11 cellular contexts compared by ENCODE assay signal in genomic region chr1:43970911-43971310, GRCh38. TPM values are rescaled to one million over a fixed set of nuclear protein-coding genes. Genes with fewer than 3 reads are reported as not detected.
DNase-seq lines count a peak whose midpoint lies in the region; ATAC-seq, FAIRE-seq and TF ChIP-seq lines count a peak whose summit lies in the region.
"Had no signal": no experiment of that assay in that cellular context is flagged by ENCODE, and none has a peak within 500 bp of the region (broad histone marks: within the 10 kb centered on the region; RNA-seq: fewer than 3 reads in every experiment).

No MANE protein-coding gene starts in this region.

- H3K79me2 ChIP-seq in OCI-LY7 (ENCODE audit: insufficient read depth, low read depth, low read length) (peaks cover 10% of the 10 kb centered on the region; the same call in 1 of the 2 replicates), H1 (ENCODE audit: control insufficient read depth in 1 of 2, insufficient read depth in 2 of 2, low read length in 2 of 2) (peaks cover 0 to 19% of the 10 kb centered on the region in 2 experiments; a peak in 2 of 4 replicates)

- H3K23me2 ChIP-seq in H1 (ENCODE audit: low read depth, low read length), result peaks cover 20% of the 10 kb centered on the region

- H3K4me1 ChIP-seq in OCI-LY7 (ENCODE audit: insufficient read depth, low read length, poor library complexity, severe bottlenecking), result peaks cover 19% of the 10 kb centered on the region
- H3K4me1 ChIP-seq in H1 (replicated peaks in 1 of 4; ENCODE audit: control insufficient read depth in 3 of 4, insufficient read depth in 4 of 4, low read length in 3 of 4), result peaks cover 2 to 14% (median 7%) of the 10 kb centered on the region in 4 experiments
- H3K4me1 ChIP-seq in testis, result peaks cover 17% of the 10 kb centered on the region
- peaks cover 20 to 37% (median 22%) of the 10 kb centered on the region in 4 donors for H3K4me1 ChIP-seq in upper lobe of left lung

- H4K91ac ChIP-seq in H1 (replicated peaks; ENCODE audit: insufficient read length, low read length), result no peak overlapping the region

- peak overlapping the region; percentile 71 for H3K4me3 ChIP-seq in GM12865 (ENCODE audit: low read depth, low read length)
- peak overlapping the region; percentile 89 for H3K4me3 ChIP-seq in OCI-LY7 (ENCODE audit: low read depth, low read length, poor library complexity, severe bottlenecking)
- peak overlapping the region; percentile 65 to 100 (median 97); a peak in 5 of 8 replicates for H3K4me3 ChIP-seq in H1 (ENCODE audit: extremely low read depth in 1 of 4, insufficient read depth in 2 of 4, low read depth in 3 of 4, low read length in 4 of 4)
- H3K4me3 ChIP-seq in testis, result no peak overlapping the region
- H3K4me3 ChIP-seq in upper lobe of left lung, result peak overlapping the region in 2 of 4 donors; percentile 71 to 93

- H4K8ac ChIP-seq in H1 (ENCODE audit: extremely low read depth, insufficient read depth, low read length), result no peak overlapping the region; the same call in 1 of the 2 replicates

- H4K20me1 ChIP-seq in OCI-LY7 (ENCODE audit: insufficient read depth, low read length) (0 out of 2 replicates have a peak, but pooled peaks cover 3% of the 10 kb centered on the region), H1 (replicated peaks in 1 of 2; ENCODE audit: control insufficient read depth in 1 of 2, insufficient read depth in 2 of 2, low read length in 2 of 2) (peaks cover 4 to 13% of the 10 kb centered on the region in 2 experiments)

- H3K9me3 ChIP-seq in OCI-LY7 (ENCODE audit: low read length) (no peaks in the 10 kb centered on the region), H1 (ENCODE audit: insufficient read depth in 2 of 2, low read depth in 1 of 2, low read length in 1 of 2) (no peaks in the 10 kb centered on the region), testis (no peaks in the 10 kb centered on the region), upper lobe of left lung (no peaks in the 10 kb centered on the region)

- H2AFZ ChIP-seq in OCI-LY7 (ENCODE audit: low read length), result no peak overlapping the region
- H2AFZ ChIP-seq in H1 (ENCODE audit: low read length), result no peak overlapping the region

- H3K18ac ChIP-seq in H1 (ENCODE audit: extremely low read depth, low read length), result no peak overlapping the region

- no TSS peak for BruUV-seq in OCI-LY7 (replicated peaks; lab: Mats Ljungman, UMichigan)

- H2BK5ac ChIP-seq in H1 (ENCODE audit: low read depth, low read length), result no peak overlapping the region

- peak overlapping the region; percentile 93 for H3K4me3 Mint-ChIP-seq in osteocyte (ENCODE audit: unreplicated experiment)

- DNase-seq in GM12865 (ENCODE audit: low read depth) (no peak), OCI-LY7 (ENCODE audit: low spot score) (no peak), H1 (ENCODE audit: low read depth in 1 of 2, low spot score in 2 of 2) (no peak), osteocyte (ENCODE audit: extremely low spot score, unreplicated experiment) (no peak), testis (no peak), OCI-M2 (lab: John Stamatoyannopoulos, UW; ENCODE audit: unreplicated experiment) (no peak), upper lobe of left lung (no peak)
- DNase-seq: NCI-H1048; stimulated activated CD4-positive, alpha-beta T cell treated with anti-CD3 and anti-CD28 coated beads, Interleukin-2, amount 100 ng/mL, for 48 hours; T-helper 9 cell had no signal

- no peak overlapping the region for H2BK20ac ChIP-seq in H1 (ENCODE audit: low read length)

- FAIRE-seq in H1 (lab: Jason Lieb, UNC), result no peak

- no peak overlapping the region for H2BK12ac ChIP-seq in H1 (ENCODE audit: low read depth, low read length)

- no peak for TF ChIP-seq RAD21 in H1 (IDR thresholded peaks at IDR 0.05 in 1 of 2, conservative IDR thresholded peaks at IDR 0.05 in 1 of 2; ENCODE audit: low read depth in 2 of 2, low read length in 2 of 2)

- H3K27ac Mint-ChIP-seq in osteocyte (ENCODE audit: unreplicated experiment), result no peak overlapping the region

- H3K27ac ChIP-seq in OCI-LY7 (ENCODE audit: low read depth, low read length, poor library complexity, severe bottlenecking), result no peak overlapping the region
- H3K27ac ChIP-seq in H1 (ENCODE audit: low read depth, low read length), result no peak overlapping the region
- H3K27ac ChIP-seq in testis, result no peak overlapping the region
- H3K27ac ChIP-seq in upper lobe of left lung, result no peak overlapping the region

- intact Hi-C loops in OCI-LY7 (cut with micrococcal nuclease; ENCODE audit: unreplicated experiment), result no loop called here
- intact Hi-C loops in testis (cut with DNase I; ENCODE audit: low total_unique reads), result no loop called here

- no peak overlapping the region for H3K23ac ChIP-seq in H1 (ENCODE audit: insufficient read length)

- no peak for TF ChIP-seq CTCF in GM12865 (IDR thresholded peaks at IDR 0.05; ENCODE audit: insufficient read depth, low read depth, low read length, missing control alignments)
- TF ChIP-seq CTCF in OCI-LY7 (conservative IDR thresholded peaks at IDR 0.05; ENCODE audit: low read length), result no peak
- no peak for TF ChIP-seq CTCF in H1 (IDR thresholded peaks at IDR 0.05; ENCODE audit: control extremely low read depth in 1 of 3, insufficient read depth in 1 of 3, low read depth in 1 of 3, low read length in 3 of 3)
- no peak for TF ChIP-seq CTCF in osteocyte (IDR thresholded peaks at IDR 0.05)
- no peak for TF ChIP-seq CTCF in testis (IDR thresholded peaks at IDR 0.05)
- TF ChIP-seq CTCF in upper lobe of left lung (IDR thresholded peaks at IDR 0.05), result no peak

- no peak for ATAC-seq in HG03520 (IDR thresholded peaks at IDR 0.05; ENCODE audit: unreplicated experiment)
- no peak for ATAC-seq in upper lobe of left lung (ENCODE audit: low FRiP score in 2 of 2)

- H3K27me3 ChIP-seq in H1 (replicated peaks in 1 of 4; ENCODE audit: control insufficient read depth in 3 of 4, extremely low read depth in 1 of 4, insufficient read depth in 3 of 4, low read length in 3 of 4) (no peaks in the 10 kb centered on the region), testis (no peaks in the 10 kb centered on the region), upper lobe of left lung (no peaks in the 10 kb centered on the region)

- no peaks in the 10 kb centered on the region for H3K9me2 ChIP-seq in OCI-LY7 (ENCODE audit: insufficient read depth, low read length)

- H3K36me3 ChIP-seq in OCI-LY7 (ENCODE audit: insufficient read depth, low read length) (peaks cover 27% of the 10 kb centered on the region), H1 (ENCODE audit: control insufficient read depth in 2 of 4, insufficient read depth in 4 of 4, low read length in 3 of 4) (peaks cover 0 to 14% (median 8%) of the 10 kb centered on the region in 4 experiments; a peak in 4 of 8 replicates), testis (ENCODE audit: low read depth, missing control alignments) (no peaks in the 10 kb centered on the region), upper lobe of left lung (peaks cover 0 to 25% (median 13%) of the 10 kb centered on the region in 4 donors)

- H3K9me3 Mint-ChIP-seq in osteocyte (ENCODE audit: unreplicated experiment), result peaks cover 8% of the 10 kb centered on the region

- no peak overlapping the region for H3K14ac ChIP-seq in H1 (ENCODE audit: insufficient read length)

- no peaks in the 10 kb centered on the region for H3K27me3 Mint-ChIP-seq in osteocyte (ENCODE audit: unreplicated experiment)

- TF ChIP-seq POLR2A in H1 (IDR thresholded peaks at IDR 0.05; ENCODE audit: control extremely low read depth in 1 of 2, low read depth in 2 of 2, low read length in 2 of 2) (no peak), testis (IDR thresholded peaks at IDR 0.05) (no peak), upper lobe of left lung (IDR thresholded peaks at IDR 0.05) (no peak)

- H4K5ac ChIP-seq in H1 (ENCODE audit: insufficient read length, low read depth, low read length), result no peak overlapping the region

- H3K4ac ChIP-seq in H1 (replicated peaks; ENCODE audit: insufficient read length, low read depth, low read length), result no peak overlapping the region

- no peak overlapping the region for H3K9ac ChIP-seq in H1 (replicated peaks in 1 of 4; ENCODE audit: extremely low read depth in 1 of 4, low read depth in 3 of 4, low read length in 3 of 4)

- no peak overlapping the region for H2BK120ac ChIP-seq in H1 (replicated peaks; ENCODE audit: low read depth, low read length)

- no peak overlapping the region for H2AK5ac ChIP-seq in H1 (ENCODE audit: low read depth, low read length)

- H2BK15ac ChIP-seq in H1 (ENCODE audit: low read length), result no peak overlapping the region

- H3K56ac ChIP-seq in H1 (replicated peaks; ENCODE audit: insufficient read length, low read depth, low read length), result no peak overlapping the region

- H3K4me2 ChIP-seq in OCI-LY7 (ENCODE audit: low read length) (peak overlapping the region; percentile 98), H1 (ENCODE audit: insufficient read depth in 1 of 2, low read depth in 2 of 2, low read length in 2 of 2) (peak overlapping the region; percentile 69 to 85; a peak in 3 of 4 replicates)

- WGBS in H1 (ENCODE audit: extremely low coverage in 1 of 2, insufficient coverage in 1 of 2, insufficient read length in 1 of 2, insufficient replicate concordance in 2 of 2, low coverage in 1 of 2, low lambda C conversion rate in 2 of 2, missing lambda C conversion rate in 1 of 2), 2 experiments, result 90% methylated on average over 9 of the region's 9 CpGs; no CpG with 5 or more reads in 1 of the 2 experiments
- WGBS in testis, 2 donors, result 73 to 74% methylated on average over 9 of the region's 9 CpGs
- WGBS in upper lobe of left lung, 2 donors, result 92 to 94% methylated on average over 7 to 9 of the region's 9 CpGs

- TF ChIP-seq EP300 in H1 (IDR thresholded peaks at IDR 0.05; ENCODE audit: borderline replicate concordance in 1 of 2, low read depth in 2 of 2, low read length in 2 of 2) (no peak), upper lobe of left lung (IDR thresholded peaks at IDR 0.05) (no peak)

- H3K4me1 Mint-ChIP-seq in osteocyte (ENCODE audit: unreplicated experiment), result peaks cover 26% of the 10 kb centered on the region

- CTCF ChIA-PET in OCI-LY7 (lab: Charles Lee; ENCODE audit: unreplicated experiment) (no interaction called here), H1 (lab: Charles Lee; ENCODE audit: partially characterized antibody) (interaction anchor here (0.7 to 9.2 kb wide), 13 partner anchors 9 to 207 kb away, joined by 3 to 79 read pairs (median 5); partner anchors contain the start of genes IPO13 and SLC6A9)

- H3K36me3 Mint-ChIP-seq in osteocyte (ENCODE audit: unreplicated experiment), result peaks cover 21% of the 10 kb centered on the region

- POLR2A ChIA-PET in OCI-LY7 (lab: Charles Lee) (interaction anchor here (0.6 to 1.1 kb wide), 4 partner anchors 17 to 1690 kb away, joined by 3 to 4 read pairs (median 4); no protein-coding TSS in a partner anchor), H1 (lab: Charles Lee; ENCODE audit: partially characterized antibody) (interaction anchor here (1.2 to 12.9 kb wide), 5 partner anchors 8 to 23 kb away, joined by 5 to 189 read pairs (median 10); partner anchors contain the start of genes CCDC24 and IPO13)

- 0 out of 2 replicates have a peak, but pooled peaks cover 7% of the 10 kb centered on the region for H3K79me1 ChIP-seq in H1 (ENCODE audit: low read depth, low read length)

RNA-seq across cellular contexts. Expression of gene DPH2, which starts 1.1 kb away (rescaled TPM):
- total RNA-seq in OCI-LY7 (2014; rRNA removed; shearing (Covaris generic)), result 42.1 and 45.6 TPM in 2 replicates
- total RNA-seq in OCI-LY7 (2022) (21.6 and 28.6 TPM in 2 replicates), osteocyte (21.7 and 22.4 TPM in 2 replicates), testis (10 to 100 TPM; 39.4 to 44.7 TPM), upper lobe of left lung (10 to 100 TPM; 12.9 to 30.4 (median 16.6) TPM)
- total RNA-seq in H1 (2021; fragmentation: NEBNext Ultra II Directional; extraction: Animal tissue kit (Norgen Biotek cat#: 25700)), result 64.9 and 65.3 TPM in 2 replicates
- polyA plus RNA-seq in H1 (2011; rRNA removed) (92.1 and 163 TPM in 2 replicates), testis (ENCODE audit: insufficient read depth, low read depth, low replicate concordance) (27.6 TPM)
- 86.7 TPM for polyA plus RNA-seq in H1 (2011; cell fraction: cytosol; rRNA removed)
- polyA plus RNA-seq in H1 (2011; cell fraction: nucleus; rRNA removed), result 239 TPM
- polyA plus RNA-seq in H1 (2012, experiment 1 of 2), result 43.5 to 63.1 TPM (median 52.3 TPM) in 4 replicates
- polyA plus RNA-seq in H1 (2012, experiment 2 of 2), result 81.4 TPM
- polyA plus RNA-seq in H1 (2013, experiment 1 of 2), result 39.0 TPM
- 35.0 TPM for polyA plus RNA-seq in H1 (2013, experiment 2 of 2)
- 74.9 and 79.0 TPM in 2 replicates for polyA minus RNA-seq in H1 (2011; rRNA and poly(A)+ RNA removed)
- polyA minus RNA-seq in H1 (2011; cell fraction: cytosol; rRNA and poly(A)+ RNA removed), result 53.3 TPM
- 78.0 TPM for polyA minus RNA-seq in H1 (2011; cell fraction: nucleus; rRNA and poly(A)+ RNA removed)

RNA-seq across cellular contexts. Expression of gene ATP6V0B, which starts 3.8 kb away (rescaled TPM):
- total RNA-seq in OCI-LY7 (2014; rRNA removed; shearing (Covaris generic)), result 62.0 and 97.1 TPM in 2 replicates
- 58.9 and 68.4 TPM in 2 replicates for total RNA-seq in OCI-LY7 (2022)
- total RNA-seq in H1 (2021; fragmentation: NEBNext Ultra II Directional; extraction: Animal tissue kit (Norgen Biotek cat#: 25700)), result 105 and 106 TPM in 2 replicates
- 302 and 308 TPM in 2 replicates for polyA plus RNA-seq in H1 (2011; rRNA removed)
- 184 TPM for polyA plus RNA-seq in H1 (2011; cell fraction: cytosol; rRNA removed)
- polyA plus RNA-seq in H1 (2011; cell fraction: nucleus; rRNA removed), result 229 TPM
- polyA plus RNA-seq in H1 (2012, experiment 1 of 2), result 67.6 to 121 TPM (median 110 TPM) in 4 replicates
- 213 TPM for polyA plus RNA-seq in H1 (2012, experiment 2 of 2)
- 82.5 TPM for polyA plus RNA-seq in H1 (2013, experiment 1 of 2)
- 103 TPM for polyA plus RNA-seq in H1 (2013, experiment 2 of 2)
- polyA minus RNA-seq in H1 (2011; rRNA and poly(A)+ RNA removed), result 81.0 and 107 TPM in 2 replicates
- 56.4 TPM for polyA minus RNA-seq in H1 (2011; cell fraction: cytosol; rRNA and poly(A)+ RNA removed)
- polyA minus RNA-seq in H1 (2011; cell fraction: nucleus; rRNA and poly(A)+ RNA removed), result 57.2 TPM
- total RNA-seq in osteocyte, result 128 and 130 TPM in 2 replicates
- 100 to 1,000 TPM; 173 to 222 TPM for total RNA-seq in testis
- polyA plus RNA-seq in testis (ENCODE audit: insufficient read depth, low read depth, low replicate concordance), result 102 TPM
- total RNA-seq in upper lobe of left lung, result 100 to 1,000 TPM in 5 of 6 donors, 10 to 100 TPM in 1; 98.0 to 225 (median 161) TPM

RNA-seq across cellular contexts. Expression of gene B4GALT2, which starts 8.1 kb away (rescaled TPM):
- total RNA-seq in OCI-LY7 (2014; rRNA removed; shearing (Covaris generic)), result 1.4 and 1.9 TPM in 2 replicates
- total RNA-seq in OCI-LY7 (2022) (0.57 and 0.65 TPM in 2 replicates), osteocyte (62.8 and 65.5 TPM in 2 replicates), testis (10 to 100 TPM; 40.9 to 65.9 TPM), upper lobe of left lung (10 to 100 TPM; 11.5 to 33.0 (median 18.1) TPM)
- total RNA-seq in H1 (2021; fragmentation: NEBNext Ultra II Directional; extraction: Animal tissue kit (Norgen Biotek cat#: 25700)), result 56.5 and 60.6 TPM in 2 replicates
- polyA plus RNA-seq in H1 (2011; rRNA removed) (121 and 152 TPM in 2 replicates), testis (ENCODE audit: insufficient read depth, low read depth, low replicate concordance) (47.7 TPM)
- polyA plus RNA-seq in H1 (2011; cell fraction: cytosol; rRNA removed), result 73.9 TPM
- 116 TPM for polyA plus RNA-seq in H1 (2011; cell fraction: nucleus; rRNA removed)
- 39.4 to 75.9 TPM (median 64.3 TPM) in 4 replicates for polyA plus RNA-seq in H1 (2012, experiment 1 of 2)
- polyA plus RNA-seq in H1 (2012, experiment 2 of 2), result 69.9 TPM
- polyA plus RNA-seq in H1 (2013, experiment 1 of 2), result 41.5 TPM
- polyA plus RNA-seq in H1 (2013, experiment 2 of 2), result 41.4 TPM
- 37.6 and 38.8 TPM in 2 replicates for polyA minus RNA-seq in H1 (2011; rRNA and poly(A)+ RNA removed)
- 44.5 TPM for polyA minus RNA-seq in H1 (2011; cell fraction: cytosol; rRNA and poly(A)+ RNA removed)
- polyA minus RNA-seq in H1 (2011; cell fraction: nucleus; rRNA and poly(A)+ RNA removed), result 39.0 TPM

RNA-seq across cellular contexts. Expression of gene CCDC24, which starts 20.5 kb away (rescaled TPM):
- total RNA-seq in OCI-LY7 (2014; rRNA removed; shearing (Covaris generic)), result 1.9 and 8.9 TPM in 2 replicates
- total RNA-seq in OCI-LY7 (2022) (4.6 and 9.2 TPM in 2 replicates), osteocyte (5.1 and 5.3 TPM in 2 replicates), testis (10 to 100 TPM; 28.8 to 31.3 TPM), upper lobe of left lung (10 to 100 TPM in 3 of 6 donors, 1 to 10 TPM in 3; 7.3 to 14.5 (median 10.0) TPM)
- total RNA-seq in H1 (2021; fragmentation: NEBNext Ultra II Directional; extraction: Animal tissue kit (Norgen Biotek cat#: 25700)), result 10.5 and 11.2 TPM in 2 replicates
- polyA plus RNA-seq in H1 (2011; rRNA removed) (11.4 and 19.7 TPM in 2 replicates), testis (ENCODE audit: insufficient read depth, low read depth, low replicate concordance) (64.9 TPM)
- polyA plus RNA-seq in H1 (2011; cell fraction: cytosol; rRNA removed), result 12.9 TPM
- 18.6 TPM for polyA plus RNA-seq in H1 (2011; cell fraction: nucleus; rRNA removed)
- polyA plus RNA-seq in H1 (2012, experiment 1 of 2), result 9.6 to 17.8 TPM (median 12.7 TPM) in 4 replicates
- polyA plus RNA-seq in H1 (2012, experiment 2 of 2), result 10.0 TPM
- 8.4 TPM for polyA plus RNA-seq in H1 (2013, experiment 1 of 2)
- 9.2 TPM for polyA plus RNA-seq in H1 (2013, experiment 2 of 2)
- 2.1 and 2.5 TPM in 2 replicates for polyA minus RNA-seq in H1 (2011; rRNA and poly(A)+ RNA removed)
- 7.6 TPM for polyA minus RNA-seq in H1 (2011; cell fraction: cytosol; rRNA and poly(A)+ RNA removed)
- polyA minus RNA-seq in H1 (2011; cell fraction: nucleus; rRNA and poly(A)+ RNA removed), result 4.4 TPM

RNA-seq across cellular contexts. Expression of gene IPO13, which starts 24.2 kb away (rescaled TPM):
- 13.1 and 17.8 TPM in 2 replicates for total RNA-seq in OCI-LY7 (2014; rRNA removed; shearing (Covaris generic))
- total RNA-seq in OCI-LY7 (2022) (24.1 and 26.5 TPM in 2 replicates), osteocyte (37.6 and 40.8 TPM in 2 replicates), testis (10 to 100 TPM; 67.3 to 77.0 TPM), upper lobe of left lung (10 to 100 TPM; 16.9 to 46.1 (median 24.1) TPM)
- 20.7 and 23.0 TPM in 2 replicates for total RNA-seq in H1 (2021; fragmentation: NEBNext Ultra II Directional; extraction: Animal tissue kit (Norgen Biotek cat#: 25700))
- polyA plus RNA-seq in H1 (2011; rRNA removed) (27.0 and 29.4 TPM in 2 replicates), testis (ENCODE audit: insufficient read depth, low read depth, low replicate concordance) (138 TPM)
- polyA plus RNA-seq in H1 (2011; cell fraction: cytosol; rRNA removed), result 21.9 TPM
- polyA plus RNA-seq in H1 (2011; cell fraction: nucleus; rRNA removed), result 39.3 TPM
- 17.0 to 24.3 TPM (median 21.8 TPM) in 4 replicates for polyA plus RNA-seq in H1 (2012, experiment 1 of 2)
- polyA plus RNA-seq in H1 (2012, experiment 2 of 2), result 28.0 TPM
- 10.8 TPM for polyA plus RNA-seq in H1 (2013, experiment 1 of 2)
- polyA plus RNA-seq in H1 (2013, experiment 2 of 2), result 10.3 TPM
- polyA minus RNA-seq in H1 (2011; rRNA and poly(A)+ RNA removed), result 47.8 and 49.9 TPM in 2 replicates
- 19.0 TPM for polyA minus RNA-seq in H1 (2011; cell fraction: cytosol; rRNA and poly(A)+ RNA removed)
- polyA minus RNA-seq in H1 (2011; cell fraction: nucleus; rRNA and poly(A)+ RNA removed), result 22.4 TPM

Comparison
In these comparisons a context has a peak if more than half of its experiments do, and no peak if none do; other contexts are left out.
1. H3K4me3 ChIP-seq: peak in GM12865 (single experiment), OCI-LY7 (single experiment) and H1 (4 of 4); none in testis (0 of 2).
2. RNA of gene B4GALT2, which starts 8.1 kb away (total RNA-seq): 40.9 to 65.9 TPM in testis, 62.8 to 65.5 TPM in osteocyte, 56.5 to 60.6 TPM in H1 and 11.5 to 33.0 TPM in upper lobe of left lung; 0.57 to 1.9 TPM in OCI-LY7; every median in the first group is over 4 times any median in the second.